28 cellular contexts compared by ENCODE assay signal in the genomic region with DNA sequence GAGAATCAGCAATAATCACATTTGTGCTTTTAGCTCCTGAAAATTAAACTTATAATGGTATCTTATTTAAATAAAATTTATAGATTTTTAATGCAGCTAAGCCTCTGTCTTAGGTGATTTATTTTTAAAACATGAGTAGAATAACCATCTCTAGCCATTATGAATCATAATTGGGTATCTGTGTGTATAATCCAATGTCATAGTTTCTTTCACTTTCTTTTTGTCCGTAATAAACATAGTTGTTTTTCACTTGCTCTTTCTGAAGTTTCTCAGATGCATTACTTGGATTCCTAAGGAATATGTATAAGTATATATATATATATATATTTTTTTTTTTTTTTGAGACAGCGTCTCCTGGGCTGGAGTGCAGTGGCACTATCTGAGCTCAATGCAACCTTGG.
"Had no signal": no experiment of that assay in that cellular context is flagged by ENCODE, and none has a peak within 500 bp of the region (broad histone marks: within the 10 kb centered on the region; RNA-seq: fewer than 3 reads in every experiment).

No MANE protein-coding gene starts in this region.

- H3K9me3 ChIP-seq: gastroesophageal sphincter, stomach, suprapubic skin, tibial artery, upper lobe of right lung had no signal

- H3K4me1 ChIP-seq: gastroesophageal sphincter, stomach, suprapubic skin, tibial artery, upper lobe of right lung had no signal

- H3K27ac ChIP-seq: brain microvascular endothelial cell, coronary artery, dorsolateral prefrontal cortex, gastroesophageal sphincter, stomach, suprapubic skin, tibial artery, upper lobe of right lung had no signal

- H3K4me3 ChIP-seq: coronary artery, dorsolateral prefrontal cortex, gastroesophageal sphincter, stomach, suprapubic skin, tibial artery, upper lobe of right lung had no signal

- DNase-seq: activated CD4-positive, alpha-beta T cell treated with anti-CD3 and anti-CD28 coated beads for 1 hour; activated CD4-positive, alpha-beta T cell treated with anti-CD3 and anti-CD28 coated beads, Interleukin-2, amount 50 U/mL, for 1 hour; activated CD8-positive, alpha-beta T cell treated with anti-CD3 and anti-CD28 coated beads for 36 hours; activated gamma-delta T cell treated with Interleukin-2 at 50 U/mL for 16 hours; activated naive CD4-positive, alpha-beta T cell treated with anti-CD3 and anti-CD28 coated beads, Interleukin-2, amount 50 U/mL, for 16 hours; activated T-cell treated with anti-CD3 and anti-CD28 coated beads, Interleukin-2, amount 50 U/mL, for 4 hours; amniotic stem cell; brain microvascular endothelial cell; dorsolateral prefrontal cortex; effector memory CD4-positive, alpha-beta T cell; hippocampal formation; immature natural killer cell; kidney; left colon; mammary epithelial cell; posterior cingulate gyrus; right cardiac atrium; stimulated activated CD4-positive, alpha-beta T cell treated with anti-CD3 and anti-CD28 coated beads, Interleukin-15, amount 100 ng/mL, for 24 hours; stimulated activated CD4-positive, alpha-beta T cell treated with anti-CD3 and anti-CD28 coated beads, Interleukin-2, amount 100 ng/mL, for 24 hours; stimulated activated naive B cell treated with anti-CD40 and anti-IgM and Interleukin-4, amounts not matched to agents 10 μg/mL and 1 μg/mL and 100 μg/mL, for 72 hours; stomach; tibial artery; upper lobe of right lung had no signal

- H3K36me3 ChIP-seq: brain microvascular endothelial cell, gastroesophageal sphincter, stomach, suprapubic skin, tibial artery, upper lobe of right lung had no signal

- ATAC-seq: activated CD8-positive, alpha-beta T cell treated with anti-CD3 and anti-CD28 coated beads for 36 hours; activated T-cell treated with anti-CD3 and anti-CD28 coated beads, Interleukin-2, amount 50 U/mL, for 4 hours; activated T-helper 17 cell treated with anti-CD3 and anti-CD28 coated beads, Interleukin-2, amount 50 U/mL, for 72 hours; gastroesophageal sphincter; left colon; right cardiac atrium; stimulated activated naive B cell treated with anti-CD40 and anti-IgM and Interleukin-4, amounts not matched to agents 10 μg/mL and 1 μg/mL and 100 μg/mL, for 72 hours; upper lobe of right lung; WTC11 had no signal

- H3K27me3 ChIP-seq: brain microvascular endothelial cell, dorsolateral prefrontal cortex, gastroesophageal sphincter, stomach, suprapubic skin, tibial artery, upper lobe of right lung had no signal
